In genomic region chr21:46425566-46425965, GRCh38 we compare ENCODE assay signal across 1 cellular context.
TF ChIP-seq lines count a peak whose summit lies in the region.

No MANE protein-coding gene starts in this region.

TF ChIP-seq in GM23338, 12 proteins besides CTCF, POLR2A, EP300 and RAD21 (continued from another document):
- TF ChIP-seq, protein P1, sequence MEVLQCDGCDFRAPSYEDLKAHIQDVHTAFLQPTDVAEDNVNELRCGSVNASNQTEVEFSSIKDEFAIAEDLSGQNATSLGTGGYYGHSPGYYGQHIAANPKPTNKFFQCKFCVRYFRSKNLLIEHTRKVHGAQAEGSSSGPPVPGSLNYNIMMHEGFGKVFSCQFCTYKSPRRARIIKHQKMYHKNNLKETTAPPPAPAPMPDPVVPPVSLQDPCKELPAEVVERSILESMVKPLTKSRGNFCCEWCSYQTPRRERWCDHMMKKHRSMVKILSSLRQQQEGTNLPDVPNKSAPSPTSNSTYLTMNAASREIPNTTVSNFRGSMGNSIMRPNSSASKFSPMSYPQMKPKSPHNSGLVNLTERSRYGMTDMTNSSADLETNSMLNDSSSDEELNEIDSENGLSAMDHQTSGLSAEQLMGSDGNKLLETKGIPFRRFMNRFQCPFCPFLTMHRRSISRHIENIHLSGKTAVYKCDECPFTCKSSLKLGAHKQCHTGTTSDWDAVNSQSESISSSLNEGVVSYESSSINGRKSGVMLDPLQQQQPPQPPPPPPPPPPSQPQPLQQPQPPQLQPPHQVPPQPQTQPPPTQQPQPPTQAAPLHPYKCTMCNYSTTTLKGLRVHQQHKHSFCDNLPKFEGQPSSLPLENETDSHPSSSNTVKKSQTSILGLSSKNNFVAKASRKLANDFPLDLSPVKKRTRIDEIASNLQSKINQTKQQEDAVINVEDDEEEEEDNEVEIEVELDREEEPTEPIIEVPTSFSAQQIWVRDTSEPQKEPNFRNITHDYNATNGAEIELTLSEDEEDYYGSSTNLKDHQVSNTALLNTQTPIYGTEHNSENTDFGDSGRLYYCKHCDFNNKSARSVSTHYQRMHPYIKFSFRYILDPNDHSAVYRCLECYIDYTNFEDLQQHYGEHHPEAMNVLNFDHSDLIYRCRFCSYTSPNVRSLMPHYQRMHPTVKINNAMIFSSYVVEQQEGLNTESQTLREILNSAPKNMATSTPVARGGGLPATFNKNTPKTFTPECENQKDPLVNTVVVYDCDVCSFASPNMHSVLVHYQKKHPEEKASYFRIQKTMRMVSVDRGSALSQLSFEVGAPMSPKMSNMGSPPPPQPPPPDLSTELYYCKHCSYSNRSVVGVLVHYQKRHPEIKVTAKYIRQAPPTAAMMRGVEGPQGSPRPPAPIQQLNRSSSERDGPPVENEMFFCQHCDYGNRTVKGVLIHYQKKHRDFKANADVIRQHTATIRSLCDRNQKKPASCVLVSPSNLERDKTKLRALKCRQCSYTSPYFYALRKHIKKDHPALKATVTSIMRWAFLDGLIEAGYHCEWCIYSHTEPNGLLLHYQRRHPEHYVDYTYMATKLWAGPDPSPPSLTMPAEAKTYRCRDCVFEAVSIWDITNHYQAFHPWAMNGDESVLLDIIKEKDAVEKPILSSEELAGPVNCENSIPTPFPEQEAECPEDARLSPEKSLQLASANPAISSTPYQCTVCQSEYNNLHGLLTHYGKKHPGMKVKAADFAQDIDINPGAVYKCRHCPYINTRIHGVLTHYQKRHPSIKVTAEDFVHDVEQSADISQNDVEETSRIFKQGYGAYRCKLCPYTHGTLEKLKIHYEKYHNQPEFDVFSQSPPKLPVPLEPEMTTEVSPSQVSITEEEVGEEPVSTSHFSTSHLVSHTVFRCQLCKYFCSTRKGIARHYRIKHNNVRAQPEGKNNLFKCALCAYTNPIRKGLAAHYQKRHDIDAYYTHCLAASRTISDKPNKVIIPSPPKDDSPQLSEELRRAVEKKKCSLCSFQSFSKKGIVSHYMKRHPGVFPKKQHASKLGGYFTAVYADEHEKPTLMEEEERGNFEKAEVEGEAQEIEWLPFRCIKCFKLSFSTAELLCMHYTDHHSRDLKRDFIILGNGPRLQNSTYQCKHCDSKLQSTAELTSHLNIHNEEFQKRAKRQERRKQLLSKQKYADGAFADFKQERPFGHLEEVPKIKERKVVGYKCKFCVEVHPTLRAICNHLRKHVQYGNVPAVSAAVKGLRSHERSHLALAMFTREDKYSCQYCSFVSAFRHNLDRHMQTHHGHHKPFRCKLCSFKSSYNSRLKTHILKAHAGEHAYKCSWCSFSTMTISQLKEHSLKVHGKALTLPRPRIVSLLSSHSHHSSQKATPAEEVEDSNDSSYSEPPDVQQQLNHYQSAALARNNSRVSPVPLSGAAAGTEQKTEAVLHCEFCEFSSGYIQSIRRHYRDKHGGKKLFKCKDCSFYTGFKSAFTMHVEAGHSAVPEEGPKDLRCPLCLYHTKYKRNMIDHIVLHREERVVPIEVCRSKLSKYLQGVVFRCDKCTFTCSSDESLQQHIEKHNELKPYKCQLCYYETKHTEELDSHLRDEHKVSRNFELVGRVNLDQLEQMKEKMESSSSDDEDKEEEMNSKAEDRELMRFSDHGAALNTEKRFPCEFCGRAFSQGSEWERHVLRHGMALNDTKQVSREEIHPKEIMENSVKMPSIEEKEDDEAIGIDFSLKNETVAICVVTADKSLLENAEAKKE (CRISPR knock-in tag; IDR thresholded peaks at IDR 0.05) = no peak
- TF ChIP-seq EZH2 (IDR thresholded peaks at IDR 0.05; ENCODE audit: low read depth, unreplicated experiment) = no peak
- no peak for TF ChIP-seq STAT1 (IDR thresholded peaks at IDR 0.05; ENCODE audit: unreplicated experiment)
- TF ChIP-seq EZH2phosphoT487 (IDR thresholded peaks at IDR 0.05; ENCODE audit: unreplicated experiment) = no peak
